ENCODE assay signal across 22 cellular contexts in genomic region chr4:184617611-184618196, GRCh38. TPM values are rescaled to one million over a fixed set of nuclear protein-coding genes. Genes with fewer than 3 reads are reported as not detected.
A peak's percentile ranks its signal among the peaks of the same experiment; 100 is the strongest.
DNase-seq lines count a peak whose midpoint lies in the region; ATAC-seq, FAIRE-seq and TF ChIP-seq lines count a peak whose summit lies in the region.
"Had no signal": no experiment of that assay in that cellular context is flagged by ENCODE, and none has a peak within 500 bp of the region (broad histone marks: within the 10 kb centered on the region; RNA-seq: fewer than 3 reads in every experiment).

No MANE protein-coding gene starts in this region.

- H3K9me3 ChIP-seq in BE2C (no peaks in the 10 kb centered on the region; the same call in 1 of the 2 replicates), HUES48 (ENCODE audit: control insufficient read depth, insufficient read depth, low read length) (peaks cover 16% of the 10 kb centered on the region), K562 (replicated peaks; ENCODE audit: control insufficient read depth, insufficient read depth, low read depth, low read length) (peaks cover 12% of the 10 kb centered on the region), iPS-15b (ENCODE audit: control insufficient read depth, insufficient read depth, low read length) (peaks cover 4% of the 10 kb centered on the region)
- H3K9me3 ChIP-seq: esophagus muscularis mucosa, right lobe of liver had no signal

- POLR2A ChIA-PET in K562 (lab: Yijun Ruan, JAX) = interaction anchor here (0.7 kb wide), 1 partner anchor 280 kb away, joined by 3 read pairs; no protein-coding TSS in a partner anchor

- no peak for TF ChIP-seq EP300 in K562 (IDR thresholded peaks at IDR 0.05; ENCODE audit: low read length)

- no peaks in the 10 kb centered on the region for H3K79me2 ChIP-seq in K562 (ENCODE audit: control insufficient read depth, insufficient read depth, low read length)
- H3K79me2 ChIP-seq: hepatocyte had no signal

- no TSS peak for BruUV-seq in K562 (replicated peaks; lab: Mats Ljungman, UMichigan)

- H3K36me3 ChIP-seq in BE2C = no peaks in the 10 kb centered on the region
- H3K36me3 ChIP-seq in HUES48 (ENCODE audit: control insufficient read depth, insufficient read depth, low read length) = no peaks in the 10 kb centered on the region
- no peaks in the 10 kb centered on the region for H3K36me3 ChIP-seq in K562 (ENCODE audit: control insufficient read depth, insufficient read depth, low read length)
- H3K36me3 ChIP-seq in iPS-15b (ENCODE audit: control insufficient read depth, insufficient read depth, low read length) = no peaks in the 10 kb centered on the region
- H3K36me3 ChIP-seq: esophagus muscularis mucosa, right lobe of liver had no signal

- FAIRE-seq in K562 (lab: Jason Lieb, UNC) = no peak
- FAIRE-seq: RCC 7860 had no signal

- no peak for TF ChIP-seq POLR2A in K562 (conservative IDR thresholded peaks at IDR 0.05)

- H3K9me1 ChIP-seq in K562 (ENCODE audit: control insufficient read depth, insufficient read depth, low read length) = no peaks in the 10 kb centered on the region

- no peak overlapping the region for H2AFZ ChIP-seq in K562 (ENCODE audit: low read depth, low read length)
- H2AFZ ChIP-seq: hepatocyte had no signal

- no peaks in the 10 kb centered on the region for H4K20me1 ChIP-seq in K562 (replicated peaks; ENCODE audit: control insufficient read depth, insufficient read depth, low read length)

- intact Hi-C loops in K562 (cut with micrococcal nuclease) = no loop called here

- H3K4me3 ChIP-seq in BE2C (ENCODE audit: low read depth, low read length) (no peak overlapping the region), HUES48 (ENCODE audit: low read depth, low read length) (0 out of 2 replicates have a peak overlapping the region, but pooled peaks have one; percentile 4), K562 (no peak overlapping the region), iPS-15b (ENCODE audit: low read depth, low read length) (peak overlapping the region; percentile 2)
- H3K4me3 ChIP-seq: esophagus muscularis mucosa, hepatocyte, right lobe of liver had no signal

- in situ Hi-C loops in K562 (cut with MboI) = no loop called here

- ATAC-seq in K562 (peak; percentile 65), GM21619 (IDR thresholded peaks at IDR 0.05; ENCODE audit: unreplicated experiment) (no peak), HG03135 (IDR thresholded peaks at IDR 0.05; ENCODE audit: unreplicated experiment) (no peak)
- ATAC-seq: activated T-cell treated with anti-CD3 and anti-CD28 coated beads, Interleukin-2, amount 50 U/mL, for 4 hours had no signal

- H3K4me1 ChIP-seq in BE2C = peaks cover 5% of the 10 kb centered on the region; the same call in 1 of the 2 replicates
- H3K4me1 ChIP-seq in HUES48 (ENCODE audit: control insufficient read depth, insufficient read depth, low read length) = peaks cover 6% of the 10 kb centered on the region
- H3K4me1 ChIP-seq in K562 (replicated peaks in 1 of 2; ENCODE audit: control insufficient read depth in 2 of 2, insufficient read depth in 2 of 2, low read length in 2 of 2) = no peaks in the 10 kb centered on the region; a peak in 1 of 5 replicates
- H3K4me1 ChIP-seq in iPS-15b (ENCODE audit: control insufficient read depth, insufficient read depth, low read length) = no peaks in the 10 kb centered on the region
- H3K4me1 ChIP-seq: esophagus muscularis mucosa, right lobe of liver had no signal

- CTCF ChIA-PET in K562 (lab: Yijun Ruan, JAX; ENCODE audit: low intra/inter-chr PET ratio) = no interaction called here

- H3K27ac ChIP-seq in HUES48 (ENCODE audit: low read depth, low read length) = peak overlapping the region; percentile 77
- no peak overlapping the region for H3K27ac ChIP-seq in K562 (ENCODE audit: extremely low read depth, low read depth, low read length)
- H3K27ac ChIP-seq: esophagus muscularis mucosa, hepatocyte, right lobe of liver, VCaP had no signal

- H3K4me2 ChIP-seq in K562 (ENCODE audit: insufficient read depth, low read length) = no peak overlapping the region
- H3K4me2 ChIP-seq: hepatocyte had no signal

- H3K27me3 ChIP-seq in BE2C (no peaks in the 10 kb centered on the region), HUES48 (ENCODE audit: control insufficient read depth, insufficient read depth, low read length) (no peaks in the 10 kb centered on the region), K562 (ENCODE audit: control insufficient read depth in 2 of 2, insufficient read depth in 2 of 2, low read length in 2 of 2) (no peaks in the 10 kb centered on the region), iPS-15b (ENCODE audit: control insufficient read depth, insufficient read depth, low read length) (no peaks in the 10 kb centered on the region)
- H3K27me3 ChIP-seq: esophagus muscularis mucosa, hepatocyte, right lobe of liver had no signal

- 31% methylated on average over 9 of the region's 9 CpGs for WGBS in K562 (ENCODE audit: insufficient coverage, low coverage, missing lambda C conversion rate)

- TF ChIP-seq CTCF in BE2C (IDR thresholded peaks at IDR 0.05; ENCODE audit: low read depth, low read length) (no peak), K562 (IDR thresholded peaks at IDR 0.05 in 2 of 3, conservative IDR thresholded peaks at IDR 0.05 in 1 of 3; ENCODE audit: insufficient read depth in 2 of 3, low read depth in 1 of 3, low read length in 3 of 3) (no peak)

- peak; percentile 16 for DNase-seq in BE2C
- peak in 2 of 4 experiments; percentile 17 to 48 for DNase-seq in K562 (ENCODE audit: extremely low read depth in 1 of 4, low spot score in 3 of 4)
- no peak for DNase-seq in NCI-H345 treated with DMSO at 0.1 percent for 48 hours (lab: John Stamatoyannopoulos, UW; ENCODE audit: unreplicated experiment)
- no peak for DNase-seq in anterior cingulate cortex (lab: John Stamatoyannopoulos, UW)
- DNase-seq: activated CD4-positive, alpha-beta memory T cell treated with anti-CD3 and anti-CD28 coated beads, Interleukin-2, amount 10 ng/mL, durations not matched to agents 7 days and 5 days; activated T-cell treated with anti-CD3 and anti-CD28 coated beads, Interleukin-2, amount 50 U/mL, for 4 hours; CD4-positive, alpha-beta memory T cell; dermis blood vessel endothelial cell; DND-41; HFFc6; NCI-H2029 treated with DMSO at 0.1 percent for 48 hours; nucleus accumbens; stimulated activated CD4-positive, alpha-beta T cell treated with anti-CD3 and anti-CD28 coated beads, Interleukin-2, amount 100 ng/mL, for 24 hours had no signal

- H3K9ac ChIP-seq in HUES48 (ENCODE audit: low read depth, low read length) (no peak overlapping the region), K562 (ENCODE audit: insufficient read depth in 1 of 2, low read depth in 2 of 2, low read length in 2 of 2) (no peak overlapping the region), iPS-15b (ENCODE audit: low read depth, low read length) (no peak overlapping the region)

- TF ChIP-seq RAD21 in K562 (CRISPR knock-in tag; conservative IDR thresholded peaks at IDR 0.05 in 1 of 2, IDR thresholded peaks at IDR 0.05 in 1 of 2) = no peak

TF ChIP-seq in K562, 482 proteins besides CTCF, POLR2A, EP300 and RAD21 (continues in another document):
- TF ChIP-seq TRIM28 (IDR thresholded peaks at IDR 0.05) (peak; percentile 61), CBX5 (IDR thresholded peaks at IDR 0.05; ENCODE audit: borderline replicate concordance, low read depth) (peak; percentile 58; the same call in 1 of the 2 replicates), DLX4 (CRISPR knock-in tag; IDR thresholded peaks at IDR 0.05) (no peak)

RNA-seq across cellular contexts. Expression of gene CASP3, which starts 31.5 kb away (rescaled TPM):
- polyA plus RNA-seq in BE2C (2012; ENCODE audit: insufficient read depth, insufficient read length, low read depth) = 11.9 TPM
- 3.0 and 10.7 TPM in 2 replicates for total RNA-seq in K562 (2011; cell fraction: chromatin; rRNA removed; ENCODE audit: low replicate concordance)
- 3.0 and 3.9 TPM in 2 replicates for total RNA-seq in K562 (2011; cell fraction: nucleolus; rRNA removed)
- total RNA-seq in K562 (2011; cell fraction: nucleoplasm; rRNA removed) = 5.9 and 10.9 TPM in 2 replicates
- total RNA-seq in K562 (2014; rRNA removed) (22.0 and 24.9 TPM in 2 replicates), K562 (2014; rRNA removed; fragmentation: Illumina TruSeq; extraction: Trizol) (38.3 and 41.2 TPM in 2 replicates), K562 (2015; rRNA removed; fragmentation: Illumina TruSeq; extraction: Trizol) (37.9 and 40.1 TPM in 2 replicates), K562 (2021) (26.4 and 28.7 TPM in 2 replicates)
- polyA plus RNA-seq in K562 (2011; rRNA removed) (32.8 and 38.6 TPM in 2 replicates), K562 (2014; fragmentation: Illumina TruSeq; extraction: Trizol) (31.4 and 31.8 TPM in 2 replicates), K562 (2014; fragmentation: Nextera tagmentation; extraction: Ambion mirVana) (10 to 100 TPM; 17.6 to 39.3 TPM), K562 (2014; rRNA removed) (29.9 and 30.3 TPM in 2 replicates)
- 6.6 and 15.4 TPM in 2 replicates for polyA plus RNA-seq in K562 (2011; cell fraction: cytosol; rRNA removed)
- 7.5 and 12.3 TPM in 2 replicates for polyA plus RNA-seq in K562 (2011; cell fraction: nucleus; rRNA removed)
- polyA plus RNA-seq in K562 (2012) = 25.0 and 26.4 TPM in 2 replicates
- polyA minus RNA-seq in K562 (2011; rRNA and poly(A)+ RNA removed) = 21.6 and 22.6 TPM in 2 replicates
- polyA minus RNA-seq in K562 (2011; cell fraction: cytosol; rRNA and poly(A)+ RNA removed) = 8.4 and 10.9 TPM in 2 replicates
- 2.6 and 6.4 TPM in 2 replicates for polyA minus RNA-seq in K562 (2011; cell fraction: nucleus; rRNA and poly(A)+ RNA removed)

RNA-seq across cellular contexts. Expression of gene PRIMPOL, which starts 31.8 kb away (rescaled TPM):
- polyA plus RNA-seq in BE2C (2012; ENCODE audit: insufficient read depth, insufficient read length, low read depth) = 2.6 TPM
- total RNA-seq in K562 (2011; cell fraction: chromatin; rRNA removed; ENCODE audit: low replicate concordance) = 17.5 and 57.3 TPM in 2 replicates
- 7.0 and 11.7 TPM in 2 replicates for total RNA-seq in K562 (2011; cell fraction: nucleolus; rRNA removed)
- 14.9 and 18.1 TPM in 2 replicates for total RNA-seq in K562 (2011; cell fraction: nucleoplasm; rRNA removed)
- total RNA-seq in K562 (2014; rRNA removed) (11.3 and 16.8 TPM in 2 replicates), K562 (2014; rRNA removed; fragmentation: Illumina TruSeq; extraction: Trizol) (22.5 and 25.4 TPM in 2 replicates), K562 (2015; rRNA removed; fragmentation: Illumina TruSeq; extraction: Trizol) (19.5 and 23.3 TPM in 2 replicates), K562 (2021) (14.3 and 14.9 TPM in 2 replicates)
- polyA plus RNA-seq in K562 (2011; rRNA removed) (30.0 and 32.0 TPM in 2 replicates), K562 (2014; fragmentation: Illumina TruSeq; extraction: Trizol) (16.1 and 17.9 TPM in 2 replicates), K562 (2014; fragmentation: Nextera tagmentation; extraction: Ambion mirVana) (10 to 100 TPM; 11.0 to 14.2 TPM), K562 (2014; rRNA removed) (14.7 and 19.2 TPM in 2 replicates)
- 3.4 and 10.0 TPM in 2 replicates for polyA plus RNA-seq in K562 (2011; cell fraction: cytosol; rRNA removed)
- polyA plus RNA-seq in K562 (2011; cell fraction: nucleus; rRNA removed) = 8.5 and 20.0 TPM in 2 replicates
- polyA plus RNA-seq in K562 (2012) = 18.2 and 22.5 TPM in 2 replicates
- 11.3 and 11.9 TPM in 2 replicates for polyA minus RNA-seq in K562 (2011; rRNA and poly(A)+ RNA removed)
- polyA minus RNA-seq in K562 (2011; cell fraction: cytosol; rRNA and poly(A)+ RNA removed) = 4.1 and 4.6 TPM in 2 replicates
- 4.6 and 9.6 TPM in 2 replicates for polyA minus RNA-seq in K562 (2011; cell fraction: nucleus; rRNA and poly(A)+ RNA removed)

Comparison
In these comparisons a context has a peak if more than half of its experiments do, and no peak if none do; other contexts are left out.
1. H3K4me3 ChIP-seq: peak in HUES48 (single experiment) and iPS-15b (single experiment); none in BE2C (single experiment) and K562 (single experiment).